ENCODE assay signal across 21 cellular contexts in the genomic region with DNA sequence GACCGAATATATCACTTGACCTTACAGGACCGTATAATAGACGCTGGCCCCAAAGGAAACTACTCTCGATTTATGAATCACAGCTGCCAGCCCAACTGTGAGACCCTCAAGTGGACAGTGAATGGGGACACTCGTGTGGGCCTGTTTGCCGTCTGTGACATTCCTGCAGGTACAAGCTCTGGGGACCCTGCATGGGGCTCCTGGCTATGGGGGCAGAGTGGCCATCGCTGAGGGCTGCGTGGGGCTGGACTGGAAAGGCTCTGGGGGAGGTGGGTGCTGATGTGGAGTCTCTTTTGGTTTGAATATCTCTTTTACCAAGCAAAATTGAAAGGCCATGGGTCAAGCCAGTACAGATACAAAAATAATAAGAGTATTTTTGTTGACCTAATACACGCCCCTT. TPM values are rescaled to one million over a fixed set of nuclear protein-coding genes. Genes with fewer than 3 reads are reported as not detected.
DNase-seq lines count a peak whose midpoint lies in the region; ATAC-seq and TF ChIP-seq lines count a peak whose summit lies in the region.
"Had no signal": no experiment of that assay in that cellular context is flagged by ENCODE, and none has a peak within 500 bp of the region (broad histone marks: within the 10 kb centered on the region; RNA-seq: fewer than 3 reads in every experiment).

No MANE protein-coding gene starts in this region.

- no peak for TF ChIP-seq EP300 in sigmoid colon (IDR thresholded peaks at IDR 0.05)

- 95 to 98% methylated on average over 6 to 9 of the region's 9 CpGs for WGBS in endodermal cell (ENCODE audit: insufficient coverage in 1 of 2, insufficient read length in 1 of 2), 2 experiments
- WGBS in sigmoid colon, 2 donors: 95% methylated on average over 9 of the region's 9 CpGs

- peaks cover 23% of the 10 kb centered on the region for H3K36me3 Mint-ChIP-seq in activated naive CD8-positive, alpha-beta T cell treated with anti-CD3 and anti-CD28 coated beads, Interleukin-2, amount 10 ng/mL, durations not matched to agents 7 days and 5 days
- H3K36me3 Mint-ChIP-seq in activated naive CD8-positive, alpha-beta T cell treated with anti-CD3 and anti-CD28 coated beads, Interleukin-2, amount 50 U/mL, for 24 hours (ENCODE audit: low read depth): peaks cover 56% of the 10 kb centered on the region
- H3K36me3 Mint-ChIP-seq in endodermal cell (ENCODE audit: low read depth): peaks cover 78% of the 10 kb centered on the region

- POLR2A ChIA-PET in activated naive CD8-positive, alpha-beta T cell treated with anti-CD3 and anti-CD28 coated beads, Interleukin-2, amount 10 ng/mL, durations not matched to agents 7 days and 5 days (lab: Charles Lee): no interaction called here

- H3K27me3 ChIP-seq in endodermal cell (ENCODE audit: control insufficient read depth, insufficient read depth, low read length, poor library complexity, severe bottlenecking) (no peaks in the 10 kb centered on the region), sigmoid colon (no peaks in the 10 kb centered on the region)
- H3K27me3 ChIP-seq: BLaER1, MG63 had no signal

- TF ChIP-seq POLR2A in sigmoid colon (IDR thresholded peaks at IDR 0.05): no peak

- H3K9ac ChIP-seq in endodermal cell (ENCODE audit: extremely low read depth, low read length, poor library complexity, severe bottlenecking): no peak overlapping the region
- H3K9ac ChIP-seq: BLaER1, GM23248 had no signal

- no peak overlapping the region for H3K4me3 ChIP-seq in endodermal cell (ENCODE audit: low read length)
- H3K4me3 ChIP-seq in sigmoid colon: no peak overlapping the region
- H3K4me3 ChIP-seq: BLaER1, GM12878, GM23248, MG63 had no signal

- no peak for ATAC-seq in activated naive CD8-positive, alpha-beta T cell treated with anti-CD3 and anti-CD28 coated beads, Interleukin-2, amount 10 ng/mL, durations not matched to agents 7 days and 5 days (ENCODE audit: low read depth)
- no peak for ATAC-seq in activated naive CD8-positive, alpha-beta T cell treated with anti-CD3 and anti-CD28 coated beads, Interleukin-2, amount 50 U/mL, for 24 hours
- ATAC-seq in GM21576 (IDR thresholded peaks at IDR 0.05; ENCODE audit: unreplicated experiment) (no peak), GM18867 (IDR thresholded peaks at IDR 0.05; ENCODE audit: unreplicated experiment) (no peak), GM19324 (IDR thresholded peaks at IDR 0.05; ENCODE audit: low FRiP score, unreplicated experiment) (no peak)
- ATAC-seq: GM12878 had no signal

- H3K4me3 Mint-ChIP-seq in activated naive CD8-positive, alpha-beta T cell treated with anti-CD3 and anti-CD28 coated beads, Interleukin-2, amount 10 ng/mL, durations not matched to agents 7 days and 5 days: no peak overlapping the region
- H3K4me3 Mint-ChIP-seq in activated naive CD8-positive, alpha-beta T cell treated with anti-CD3 and anti-CD28 coated beads, Interleukin-2, amount 50 U/mL, for 24 hours: no peak overlapping the region
- H3K4me3 Mint-ChIP-seq in endodermal cell: no peak overlapping the region
- H3K4me3 Mint-ChIP-seq: CD4-positive, alpha-beta memory T cell; H9; HFFc6 had no signal

- TF ChIP-seq CTCF in endodermal cell (conservative IDR thresholded peaks at IDR 0.05) (no peak), sigmoid colon (IDR thresholded peaks at IDR 0.05) (no peak)

- no peak overlapping the region for H3K27ac Mint-ChIP-seq in activated naive CD8-positive, alpha-beta T cell treated with anti-CD3 and anti-CD28 coated beads, Interleukin-2, amount 10 ng/mL, durations not matched to agents 7 days and 5 days
- no peak overlapping the region for H3K27ac Mint-ChIP-seq in activated naive CD8-positive, alpha-beta T cell treated with anti-CD3 and anti-CD28 coated beads, Interleukin-2, amount 50 U/mL, for 24 hours
- H3K27ac Mint-ChIP-seq in endodermal cell: peak overlapping the region; percentile 58
- H3K27ac Mint-ChIP-seq: HFFc6 had no signal

- no peaks in the 10 kb centered on the region for H3K27me3 Mint-ChIP-seq in activated naive CD8-positive, alpha-beta T cell treated with anti-CD3 and anti-CD28 coated beads, Interleukin-2, amount 10 ng/mL, durations not matched to agents 7 days and 5 days
- H3K27me3 Mint-ChIP-seq in activated naive CD8-positive, alpha-beta T cell treated with anti-CD3 and anti-CD28 coated beads, Interleukin-2, amount 50 U/mL, for 24 hours: no peaks in the 10 kb centered on the region
- no peaks in the 10 kb centered on the region for H3K27me3 Mint-ChIP-seq in endodermal cell (ENCODE audit: insufficient read depth)
- H3K27me3 Mint-ChIP-seq: CD4-positive, alpha-beta memory T cell had no signal

- no peaks in the 10 kb centered on the region for H3K9me3 ChIP-seq in endodermal cell (ENCODE audit: control insufficient read depth, low read length)
- H3K9me3 ChIP-seq in sigmoid colon: no peaks in the 10 kb centered on the region
- H3K9me3 ChIP-seq: BLaER1, MG63 had no signal

- no peak overlapping the region for H3K27ac ChIP-seq in endodermal cell (ENCODE audit: low read depth, low read length)
- no peak overlapping the region for H3K27ac ChIP-seq in sigmoid colon
- H3K27ac ChIP-seq: BLaER1, GM23248 had no signal

- DNase-seq in activated naive CD8-positive, alpha-beta T cell treated with anti-CD3 and anti-CD28 coated beads, Interleukin-2, amount 10 ng/mL, durations not matched to agents 7 days and 5 days: peak; percentile 2
- DNase-seq in activated naive CD8-positive, alpha-beta T cell treated with anti-CD3 and anti-CD28 coated beads, Interleukin-2, amount 50 U/mL, for 24 hours: no peak
- DNase-seq in endodermal cell: no peak
- DNase-seq in sigmoid colon: peak; percentile 25
- DNase-seq: CD4-positive, alpha-beta memory T cell; DND-41; GM23248; HFFc6; Kasumi-1; MG63; NCI-H1417 treated with DMSO at 0.1 percent for 48 hours; NCI-H187; NCI-H446; NCI-H526; SHP77 had no signal

- intact Hi-C loops in sigmoid colon (cut with DNase I): no loop called here

- no peaks in the 10 kb centered on the region for H3K9me3 Mint-ChIP-seq in activated naive CD8-positive, alpha-beta T cell treated with anti-CD3 and anti-CD28 coated beads, Interleukin-2, amount 10 ng/mL, durations not matched to agents 7 days and 5 days
- no peaks in the 10 kb centered on the region for H3K9me3 Mint-ChIP-seq in activated naive CD8-positive, alpha-beta T cell treated with anti-CD3 and anti-CD28 coated beads, Interleukin-2, amount 50 U/mL, for 24 hours
- no peaks in the 10 kb centered on the region for H3K9me3 Mint-ChIP-seq in endodermal cell
- H3K9me3 Mint-ChIP-seq: CD4-positive, alpha-beta memory T cell; H9; HFFc6 had no signal

- no peaks in the 10 kb centered on the region for H3K4me1 Mint-ChIP-seq in activated naive CD8-positive, alpha-beta T cell treated with anti-CD3 and anti-CD28 coated beads, Interleukin-2, amount 10 ng/mL, durations not matched to agents 7 days and 5 days
- no peaks in the 10 kb centered on the region for H3K4me1 Mint-ChIP-seq in activated naive CD8-positive, alpha-beta T cell treated with anti-CD3 and anti-CD28 coated beads, Interleukin-2, amount 50 U/mL, for 24 hours
- H3K4me1 Mint-ChIP-seq in endodermal cell: no peaks in the 10 kb centered on the region
- H3K4me1 Mint-ChIP-seq: H9 had no signal

- peaks cover 86% of the 10 kb centered on the region for H3K36me3 ChIP-seq in endodermal cell (ENCODE audit: control insufficient read depth, insufficient read depth, low read length)
- peaks cover 22 to 76% (median 40%) of the 10 kb centered on the region in 4 donors for H3K36me3 ChIP-seq in sigmoid colon

- no peaks in the 10 kb centered on the region for H3K4me1 ChIP-seq in endodermal cell (ENCODE audit: control insufficient read depth, insufficient read depth, low read length)
- H3K4me1 ChIP-seq in sigmoid colon: no peaks in the 10 kb centered on the region
- H3K4me1 ChIP-seq: BLaER1 had no signal

RNA-seq across cellular contexts. Expression of a gene that starts 33.9 kb away (rescaled TPM):
- 10 to 100 TPM; 41.9 to 43.9 TPM for total RNA-seq in activated naive CD8-positive, alpha-beta T cell treated with anti-CD3 and anti-CD28 coated beads, Interleukin-2, amount 10 ng/mL, durations not matched to agents 7 days and 5 days
- total RNA-seq in endodermal cell (10 to 100 TPM; 54.8 to 60.1 TPM), sigmoid colon (10 to 100 TPM; 14.3 to 19.3 (median 17.1) TPM)
- 43.8 TPM for polyA plus RNA-seq in endodermal cell (2013, experiment 1 of 2)
- 43.0 TPM for polyA plus RNA-seq in endodermal cell (2013, experiment 2 of 2)
- 10 to 100 TPM; 13.8 to 27.4 (median 15.3) TPM for polyA plus RNA-seq in sigmoid colon

Comparison
In these comparisons a context has a peak if more than half of its experiments do, and no peak if none do; other contexts are left out.
1. DNase-seq: peak in activated naive CD8-positive, alpha-beta T cell treated with anti-CD3 and anti-CD28 coated beads, Interleukin-2, amount 10 ng/mL, durations not matched to agents 7 days and 5 days (single experiment) and sigmoid colon (single experiment); none in activated naive CD8-positive, alpha-beta T cell treated with anti-CD3 and anti-CD28 coated beads, Interleukin-2, amount 50 U/mL, for 24 hours (single experiment) and endodermal cell (single experiment).